Comparison of ENCODE assay signal across 8 cellular contexts in genomic region chr1:230105245-230105753, GRCh38. TPM values are rescaled to one million over a fixed set of nuclear protein-coding genes. Genes with fewer than 3 reads are reported as not detected.
A peak's percentile ranks its signal among the peaks of the same experiment; 100 is the strongest.
DNase-seq lines count a peak whose midpoint lies in the region; ATAC-seq and TF ChIP-seq lines count a peak whose summit lies in the region.

No MANE protein-coding gene starts in this region.

- intact Hi-C loops in A673 (cut with micrococcal nuclease; ENCODE audit: unreplicated experiment): no loop called here

- H3K4me1 ChIP-seq in A673 (ENCODE audit: insufficient read depth, low read length, poor library complexity, severe bottlenecking) (peaks cover 68% of the 10 kb centered on the region), mucosa of rectum (ENCODE audit: control insufficient read depth in 2 of 2, insufficient read depth in 2 of 2, low read length in 2 of 2) (peaks cover 20 to 32% of the 10 kb centered on the region in 2 donors)

- no peaks in the 10 kb centered on the region for H3K36me3 ChIP-seq in A673 (ENCODE audit: insufficient read depth, low read length, poor library complexity, severe bottlenecking)
- no peaks in the 10 kb centered on the region for H3K36me3 ChIP-seq in mucosa of rectum (ENCODE audit: control insufficient read depth in 2 of 2, insufficient read depth in 2 of 2, low read length in 2 of 2)

- POLR2A ChIA-PET in A673 (lab: Charles Lee; ENCODE audit: low non-redundant PET): no interaction called here

- in situ Hi-C loops in astrocyte of the cerebellum (cut with HindIII; ENCODE audit: low sequenced_read_pairs): no loop called here

- DNase-seq in A673 (ENCODE audit: low spot score): no peak
- no peak for DNase-seq in astrocyte of the cerebellum (ENCODE audit: low read depth)
- no peak for DNase-seq in NOMO-1 treated with dmso at 0.1 percent for 144 hours (lab: John Stamatoyannopoulos, UW; ENCODE audit: unreplicated experiment)
- no peak for DNase-seq in NCI-H1694 (lab: John Stamatoyannopoulos, UW)
- DNase-seq in dedifferentiated amniotic fluid mesenchymal stem cell (ENCODE audit: extremely low spot score): no peak

- CTCF ChIA-PET in A673 (lab: Charles Lee): no interaction called here

- ATAC-seq in HG03280 (IDR thresholded peaks at IDR 0.05; ENCODE audit: unreplicated experiment): peak; percentile 0
- no peak for ATAC-seq in GM19328 (IDR thresholded peaks at IDR 0.05; ENCODE audit: unreplicated experiment)

- TF ChIP-seq CTCF in A673 (conservative IDR thresholded peaks at IDR 0.05; ENCODE audit: low read depth, low read length): no peak
- TF ChIP-seq CTCF in astrocyte of the cerebellum (IDR thresholded peaks at IDR 0.05; ENCODE audit: low read depth, low read length, missing control alignments): no peak

- BruUV-seq in A673 (replicated peaks; lab: Mats Ljungman, UMichigan): no TSS peak

- peak overlapping the region; percentile 18 for H3K4me3 ChIP-seq in A673 (ENCODE audit: low read depth, low read length, poor library complexity, severe bottlenecking)
- H3K4me3 ChIP-seq in astrocyte of the cerebellum (ENCODE audit: low read depth, low read length): peak overlapping the region; percentile 12
- peak overlapping the region in 1 of 2 donors; percentile 52 for H3K4me3 ChIP-seq in mucosa of rectum (ENCODE audit: low read length in 2 of 2)

- H3K9ac ChIP-seq in mucosa of rectum (ENCODE audit: low read depth in 1 of 2, low read length in 2 of 2): peak overlapping the region in 1 of 2 donors; percentile 1

- H3K9me3 ChIP-seq in A673 (ENCODE audit: low read depth, low read length, poor library complexity, severe bottlenecking) (no peaks in the 10 kb centered on the region), mucosa of rectum (ENCODE audit: control insufficient read depth in 2 of 2, low read length in 2 of 2) (no peaks in the 10 kb centered on the region)

- H3K27me3 ChIP-seq in A673 (replicated peaks; ENCODE audit: insufficient read depth, low read depth, low read length, poor library complexity): no peaks in the 10 kb centered on the region
- H3K27me3 ChIP-seq in mucosa of rectum (ENCODE audit: control insufficient read depth in 2 of 2, insufficient read depth in 2 of 2, low read length in 2 of 2): no peaks in the 10 kb centered on the region

- H3K27ac ChIP-seq in A673 (ENCODE audit: low read depth, low read length, poor library complexity, severe bottlenecking) (no peak overlapping the region), mucosa of rectum (ENCODE audit: low read depth in 2 of 2, low read length in 2 of 2) (peak overlapping the region; percentile 17 to 61)

RNA-seq across cellular contexts. Expression of gene GALNT2, which starts 38.3 kb away (rescaled TPM):
- total RNA-seq in A673 (2021): 80.5 and 94.6 TPM in 2 replicates
